Comparison of ENCODE assay signal across 1 cellular context in genomic region chr12:42484996-42485395, GRCh38.
TF ChIP-seq lines count a peak whose summit lies in the region.

No MANE protein-coding gene starts in this region.

TF ChIP-seq in GM23338, 12 proteins besides CTCF, POLR2A, EP300 and RAD21 (continued from another document):
- TF ChIP-seq, protein P1, sequence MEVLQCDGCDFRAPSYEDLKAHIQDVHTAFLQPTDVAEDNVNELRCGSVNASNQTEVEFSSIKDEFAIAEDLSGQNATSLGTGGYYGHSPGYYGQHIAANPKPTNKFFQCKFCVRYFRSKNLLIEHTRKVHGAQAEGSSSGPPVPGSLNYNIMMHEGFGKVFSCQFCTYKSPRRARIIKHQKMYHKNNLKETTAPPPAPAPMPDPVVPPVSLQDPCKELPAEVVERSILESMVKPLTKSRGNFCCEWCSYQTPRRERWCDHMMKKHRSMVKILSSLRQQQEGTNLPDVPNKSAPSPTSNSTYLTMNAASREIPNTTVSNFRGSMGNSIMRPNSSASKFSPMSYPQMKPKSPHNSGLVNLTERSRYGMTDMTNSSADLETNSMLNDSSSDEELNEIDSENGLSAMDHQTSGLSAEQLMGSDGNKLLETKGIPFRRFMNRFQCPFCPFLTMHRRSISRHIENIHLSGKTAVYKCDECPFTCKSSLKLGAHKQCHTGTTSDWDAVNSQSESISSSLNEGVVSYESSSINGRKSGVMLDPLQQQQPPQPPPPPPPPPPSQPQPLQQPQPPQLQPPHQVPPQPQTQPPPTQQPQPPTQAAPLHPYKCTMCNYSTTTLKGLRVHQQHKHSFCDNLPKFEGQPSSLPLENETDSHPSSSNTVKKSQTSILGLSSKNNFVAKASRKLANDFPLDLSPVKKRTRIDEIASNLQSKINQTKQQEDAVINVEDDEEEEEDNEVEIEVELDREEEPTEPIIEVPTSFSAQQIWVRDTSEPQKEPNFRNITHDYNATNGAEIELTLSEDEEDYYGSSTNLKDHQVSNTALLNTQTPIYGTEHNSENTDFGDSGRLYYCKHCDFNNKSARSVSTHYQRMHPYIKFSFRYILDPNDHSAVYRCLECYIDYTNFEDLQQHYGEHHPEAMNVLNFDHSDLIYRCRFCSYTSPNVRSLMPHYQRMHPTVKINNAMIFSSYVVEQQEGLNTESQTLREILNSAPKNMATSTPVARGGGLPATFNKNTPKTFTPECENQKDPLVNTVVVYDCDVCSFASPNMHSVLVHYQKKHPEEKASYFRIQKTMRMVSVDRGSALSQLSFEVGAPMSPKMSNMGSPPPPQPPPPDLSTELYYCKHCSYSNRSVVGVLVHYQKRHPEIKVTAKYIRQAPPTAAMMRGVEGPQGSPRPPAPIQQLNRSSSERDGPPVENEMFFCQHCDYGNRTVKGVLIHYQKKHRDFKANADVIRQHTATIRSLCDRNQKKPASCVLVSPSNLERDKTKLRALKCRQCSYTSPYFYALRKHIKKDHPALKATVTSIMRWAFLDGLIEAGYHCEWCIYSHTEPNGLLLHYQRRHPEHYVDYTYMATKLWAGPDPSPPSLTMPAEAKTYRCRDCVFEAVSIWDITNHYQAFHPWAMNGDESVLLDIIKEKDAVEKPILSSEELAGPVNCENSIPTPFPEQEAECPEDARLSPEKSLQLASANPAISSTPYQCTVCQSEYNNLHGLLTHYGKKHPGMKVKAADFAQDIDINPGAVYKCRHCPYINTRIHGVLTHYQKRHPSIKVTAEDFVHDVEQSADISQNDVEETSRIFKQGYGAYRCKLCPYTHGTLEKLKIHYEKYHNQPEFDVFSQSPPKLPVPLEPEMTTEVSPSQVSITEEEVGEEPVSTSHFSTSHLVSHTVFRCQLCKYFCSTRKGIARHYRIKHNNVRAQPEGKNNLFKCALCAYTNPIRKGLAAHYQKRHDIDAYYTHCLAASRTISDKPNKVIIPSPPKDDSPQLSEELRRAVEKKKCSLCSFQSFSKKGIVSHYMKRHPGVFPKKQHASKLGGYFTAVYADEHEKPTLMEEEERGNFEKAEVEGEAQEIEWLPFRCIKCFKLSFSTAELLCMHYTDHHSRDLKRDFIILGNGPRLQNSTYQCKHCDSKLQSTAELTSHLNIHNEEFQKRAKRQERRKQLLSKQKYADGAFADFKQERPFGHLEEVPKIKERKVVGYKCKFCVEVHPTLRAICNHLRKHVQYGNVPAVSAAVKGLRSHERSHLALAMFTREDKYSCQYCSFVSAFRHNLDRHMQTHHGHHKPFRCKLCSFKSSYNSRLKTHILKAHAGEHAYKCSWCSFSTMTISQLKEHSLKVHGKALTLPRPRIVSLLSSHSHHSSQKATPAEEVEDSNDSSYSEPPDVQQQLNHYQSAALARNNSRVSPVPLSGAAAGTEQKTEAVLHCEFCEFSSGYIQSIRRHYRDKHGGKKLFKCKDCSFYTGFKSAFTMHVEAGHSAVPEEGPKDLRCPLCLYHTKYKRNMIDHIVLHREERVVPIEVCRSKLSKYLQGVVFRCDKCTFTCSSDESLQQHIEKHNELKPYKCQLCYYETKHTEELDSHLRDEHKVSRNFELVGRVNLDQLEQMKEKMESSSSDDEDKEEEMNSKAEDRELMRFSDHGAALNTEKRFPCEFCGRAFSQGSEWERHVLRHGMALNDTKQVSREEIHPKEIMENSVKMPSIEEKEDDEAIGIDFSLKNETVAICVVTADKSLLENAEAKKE (CRISPR knock-in tag; IDR thresholded peaks at IDR 0.05), result no peak
- TF ChIP-seq ZNF114 (CRISPR knock-in tag; IDR thresholded peaks at IDR 0.05), result no peak
TF ChIP-seq in GM23338: peak in this region for 0.
